31 cellular contexts compared by ENCODE assay signal in genomic region chr19:38473201-38473600, GRCh38. TPM values are rescaled to one million over a fixed set of nuclear protein-coding genes. Genes with fewer than 3 reads are reported as not detected.
DNase-seq lines count a peak whose midpoint lies in the region; ATAC-seq, FAIRE-seq and TF ChIP-seq lines count a peak whose summit lies in the region.
"Had no signal": no experiment of that assay in that cellular context is flagged by ENCODE, and none has a peak within 500 bp of the region (broad histone marks: within the 10 kb centered on the region; RNA-seq: fewer than 3 reads in every experiment).

No MANE protein-coding gene starts in this region.

- TF ChIP-seq CTCF in HEK293 (tag by site-specific recombination; IDR thresholded peaks at IDR 0.05) (no peak), K562 (IDR thresholded peaks at IDR 0.05 in 2 of 3, conservative IDR thresholded peaks at IDR 0.05 in 1 of 3; ENCODE audit: insufficient read depth in 2 of 3, low read depth in 1 of 3, low read length in 3 of 3) (no peak), D721Med (IDR thresholded peaks at IDR 0.05; ENCODE audit: insufficient read depth, missing control alignments) (no peak), pancreas (IDR thresholded peaks at IDR 0.05) (no peak), Peyer's patch (IDR thresholded peaks at IDR 0.05) (no peak)

- H3K23ac ChIP-seq in neuronal stem cell (ENCODE audit: low read depth, low read length, poor library complexity) (peak overlapping the region; percentile 73), mesendoderm (ENCODE audit: low read length) (no peak overlapping the region)

- H3K4me1 ChIP-seq in HEK293 (ENCODE audit: control insufficient read depth, insufficient read depth, low read length) (no peaks in the 10 kb centered on the region), K562 (replicated peaks in 1 of 2; ENCODE audit: control insufficient read depth in 2 of 2, insufficient read depth in 2 of 2, low read length in 2 of 2) (peaks cover 0 to 4% of the 10 kb centered on the region in 2 experiments; a peak in 1 of 5 replicates), neuronal stem cell (ENCODE audit: control insufficient read depth in 2 of 2, insufficient read depth in 1 of 2, low read depth in 1 of 2, low read length in 2 of 2) (no peaks in the 10 kb centered on the region), mesendoderm (ENCODE audit: control insufficient read depth, low read depth, low read length) (peaks cover 3% of the 10 kb centered on the region), pancreas (no peaks in the 10 kb centered on the region), Peyer's patch (no peaks in the 10 kb centered on the region)
- H3K4me1 ChIP-seq: Caco-2 had no signal

- no peak for TF ChIP-seq EP300 in K562 (IDR thresholded peaks at IDR 0.05; ENCODE audit: low read length)

- H3K18ac ChIP-seq in neuronal stem cell (ENCODE audit: low read length) (peak overlapping the region; percentile 48), mesendoderm (ENCODE audit: low read length) (no peak overlapping the region)

- H3K27ac Mint-ChIP-seq in stimulated activated memory B cell treated with anti-CD40 and anti-IgM and Interleukin-4, amounts not matched to agents 10 μg/mL and 1 μg/mL and 100 μg/mL, for 72 hours, result no peak overlapping the region
- H3K27ac Mint-ChIP-seq: B cell; CD4-positive, alpha-beta T cell; CD8-positive, alpha-beta T cell had no signal

- no peaks in the 10 kb centered on the region; a peak in 1 of 3 replicates for H3K36me3 ChIP-seq in HEK293 (ENCODE audit: control insufficient read depth in 2 of 2, insufficient read depth in 1 of 2, low read length in 2 of 2)
- peaks cover 21% of the 10 kb centered on the region; the same call in 1 of the 3 replicates for H3K36me3 ChIP-seq in K562 (ENCODE audit: control insufficient read depth, insufficient read depth, low read length)
- no peaks in the 10 kb centered on the region for H3K36me3 ChIP-seq in neuronal stem cell (replicated peaks in 1 of 2; ENCODE audit: control insufficient read depth in 2 of 2, insufficient read depth in 2 of 2, low read length in 2 of 2)
- no peaks in the 10 kb centered on the region for H3K36me3 ChIP-seq in mesendoderm (ENCODE audit: control insufficient read depth, insufficient read depth, low read length)
- no peaks in the 10 kb centered on the region for H3K36me3 ChIP-seq in pancreas
- no peaks in the 10 kb centered on the region for H3K36me3 ChIP-seq in Peyer's patch

- H2BK120ac ChIP-seq in neuronal stem cell (ENCODE audit: low read depth, low read length) (no peak overlapping the region), mesendoderm (ENCODE audit: low read depth, low read length) (no peak overlapping the region)

- H3K27me3 Mint-ChIP-seq in stimulated activated memory B cell treated with anti-CD40 and anti-IgM and Interleukin-4, amounts not matched to agents 10 μg/mL and 1 μg/mL and 100 μg/mL, for 72 hours, result peaks cover 33% of the 10 kb centered on the region
- H3K27me3 Mint-ChIP-seq: CD4-positive, alpha-beta T cell had no signal

- peak overlapping the region; percentile 82 for H3K14ac ChIP-seq in neuronal stem cell (ENCODE audit: low read length)

- H2BK15ac ChIP-seq in neuronal stem cell (ENCODE audit: low read length), result no peak overlapping the region
- no peak overlapping the region for H2BK15ac ChIP-seq in mesendoderm (replicated peaks; ENCODE audit: low read depth)

- H2BK12ac ChIP-seq in neuronal stem cell (ENCODE audit: low read length), result peak overlapping the region; percentile 41

- no peak for ATAC-seq in K562
- ATAC-seq in stimulated activated memory B cell treated with anti-CD40 and anti-IgM and Interleukin-4, amounts not matched to agents 10 μg/mL and 1 μg/mL and 100 μg/mL, for 72 hours, result peak; percentile 35
- ATAC-seq in pancreas, result no peak
- ATAC-seq: CD8-positive, alpha-beta T cell; GM12878 had no signal

- no peaks in the 10 kb centered on the region for H3K36me3 Mint-ChIP-seq in stimulated activated memory B cell treated with anti-CD40 and anti-IgM and Interleukin-4, amounts not matched to agents 10 μg/mL and 1 μg/mL and 100 μg/mL, for 72 hours
- H3K36me3 Mint-ChIP-seq: CD8-positive, alpha-beta T cell had no signal

- TF ChIP-seq POLR2A in K562 (conservative IDR thresholded peaks at IDR 0.05), result no peak
- TF ChIP-seq POLR2A in Peyer's patch (IDR thresholded peaks at IDR 0.05), result no peak

- H3K9me3 ChIP-seq in HEK293 (ENCODE audit: control insufficient read depth, insufficient read depth, low read depth, low read length) (no peaks in the 10 kb centered on the region), K562 (replicated peaks; ENCODE audit: control insufficient read depth, insufficient read depth, low read depth, low read length) (no peaks in the 10 kb centered on the region), neuronal stem cell (replicated peaks in 1 of 2; ENCODE audit: control insufficient read depth in 2 of 2, insufficient read depth in 1 of 2, low read depth in 1 of 2, low read length in 2 of 2) (no peaks in the 10 kb centered on the region), pancreas (no peaks in the 10 kb centered on the region), Peyer's patch (no peaks in the 10 kb centered on the region)
- H3K9me3 ChIP-seq: BLaER1 treated with 17β-estradiol and CSF1 and Interleukin-3, amounts not matched to agents 10 nM and 100 nM; Caco-2 had no signal

- 68% methylated on average over 10 of the region's 21 CpGs for whole genome bisulfite sequencing in K562 (ENCODE audit: insufficient coverage, low coverage, missing lambda C conversion rate)
- WGBS in neuronal stem cell (ENCODE audit: extremely low coverage in 2 of 2, insufficient read length in 2 of 2, insufficient replicate concordance in 1 of 2), 2 donors, result no CpG with 5 or more reads among the region's 21 CpGs
- no CpG with 5 or more reads among the region's 21 CpGs for WGBS in mesendoderm (ENCODE audit: extremely low coverage, insufficient coverage, low lambda C conversion rate)
- 58 to 67% methylated on average over 21 of the region's 21 CpGs for WGBS in pancreas, 2 donors

- H4K91ac ChIP-seq in neuronal stem cell (ENCODE audit: low read depth, low read length, poor library complexity), result no peak overlapping the region

- H3K79me1 ChIP-seq in neuronal stem cell (ENCODE audit: low read depth, low read length), result no peaks in the 10 kb centered on the region
- H3K79me1 ChIP-seq in mesendoderm (ENCODE audit: low read length), result no peaks in the 10 kb centered on the region

- H2AK5ac ChIP-seq in neuronal stem cell (ENCODE audit: low read depth, low read length), result peak overlapping the region; percentile 81
- no peak overlapping the region for H2AK5ac ChIP-seq in mesendoderm (ENCODE audit: low read length)

- no peaks in the 10 kb centered on the region for H3K9me1 ChIP-seq in K562 (ENCODE audit: control insufficient read depth, insufficient read depth, low read length)

- TF ChIP-seq RAD21 in K562 (CRISPR knock-in tag; conservative IDR thresholded peaks at IDR 0.05 in 1 of 2, IDR thresholded peaks at IDR 0.05 in 1 of 2), result no peak

- H3K4me3 Mint-ChIP-seq in stimulated activated memory B cell treated with anti-CD40 and anti-IgM and Interleukin-4, amounts not matched to agents 10 μg/mL and 1 μg/mL and 100 μg/mL, for 72 hours, result no peak overlapping the region
- H3K4me3 Mint-ChIP-seq: B cell; CD4-positive, alpha-beta T cell; CD8-positive, alpha-beta T cell had no signal

- H3K4me2 ChIP-seq in K562 (ENCODE audit: insufficient read depth, low read length) (no peak overlapping the region), neuronal stem cell (ENCODE audit: insufficient read depth, low read length, poor library complexity, severe bottlenecking) (no peak overlapping the region), mesendoderm (ENCODE audit: low read length) (no peak overlapping the region)
- H3K4me2 ChIP-seq: BLaER1 treated with 17β-estradiol and CSF1 and Interleukin-3, amounts not matched to agents 10 nM and 100 nM had no signal

- peak overlapping the region; percentile 3 for H4K8ac ChIP-seq in neuronal stem cell (ENCODE audit: low read depth, low read length)
- H4K8ac ChIP-seq in mesendoderm (ENCODE audit: low read depth, low read length), result no peak overlapping the region

- no peaks in the 10 kb centered on the region for H4K20me1 ChIP-seq in K562 (replicated peaks; ENCODE audit: control insufficient read depth, insufficient read depth, low read length)
- H4K20me1 ChIP-seq: BLaER1 treated with 17β-estradiol and CSF1 and Interleukin-3, amounts not matched to agents 10 nM and 100 nM had no signal

- DNase-seq in K562 (ENCODE audit: extremely low read depth in 1 of 4, low spot score in 3 of 4) (no peak), neuronal stem cell (ENCODE audit: low spot score) (no peak), D721Med (ENCODE audit: insufficient read length, low spot score) (no peak), mesendoderm (no peak), pancreas (no peak), Peyer's patch (no peak)
- DNase-seq: 8988T; AML-193; Caco-2; Calu3; CD4-positive, alpha-beta T cell; CD8-positive, alpha-beta T cell; DMS 273 treated with DMSO at 0.1 percent for 48 hours; DMS153; DMS53; DMS79; DND-41; EL; GDM1 had no signal

- BruUV-seq in K562 (replicated peaks; lab: Mats Ljungman, UMichigan), result no TSS peak

- no peak for FAIRE-seq in K562 (lab: Jason Lieb, UNC)
- FAIRE-seq in D721Med (lab: Jason Lieb, UNC), result no peak
- FAIRE-seq in pancreas (lab: Jason Lieb, UNC), result no peak
- FAIRE-seq: A204.1, GM12878, GM12892, GM18507 had no signal

- in situ Hi-C loops in K562 (cut with MboI), result no loop called here

- H4K5ac ChIP-seq in mesendoderm (ENCODE audit: low read length), result no peak overlapping the region

- no peak overlapping the region for H3K9ac ChIP-seq in K562 (ENCODE audit: insufficient read depth in 1 of 2, low read depth in 2 of 2, low read length in 2 of 2)
- no peak overlapping the region for H3K9ac ChIP-seq in neuronal stem cell (ENCODE audit: low read depth, low read length, poor library complexity)
- H3K9ac ChIP-seq in mesendoderm (ENCODE audit: low read length), result no peak overlapping the region
- H3K9ac ChIP-seq: BLaER1 treated with 17β-estradiol and CSF1 and Interleukin-3, amounts not matched to agents 10 nM and 100 nM had no signal

- H3K79me2 ChIP-seq in K562 (ENCODE audit: control insufficient read depth, insufficient read depth, low read length) (no peaks in the 10 kb centered on the region), mesendoderm (ENCODE audit: control insufficient read depth, insufficient read depth, low read length) (no peaks in the 10 kb centered on the region)

- intact Hi-C loops in K562 (cut with micrococcal nuclease), result no loop called here
- intact Hi-C loops in pancreas (cut with DNase I), result no loop called here

- H3K27ac ChIP-seq in HEK293 (ENCODE audit: extremely low read depth, low read depth, low read length) (no peak overlapping the region), K562 (ENCODE audit: extremely low read depth, low read depth, low read length) (no peak overlapping the region), neuronal stem cell (replicated peaks; ENCODE audit: low read length) (no peak overlapping the region), mesendoderm (ENCODE audit: low read depth, low read length) (no peak overlapping the region), pancreas (no peak overlapping the region), Peyer's patch (no peak overlapping the region)
- H3K27ac ChIP-seq: BLaER1 treated with 17β-estradiol and CSF1 and Interleukin-3, amounts not matched to agents 10 nM and 100 nM; C4-2B had no signal

- no peaks in the 10 kb centered on the region for H3K4me1 Mint-ChIP-seq in stimulated activated memory B cell treated with anti-CD40 and anti-IgM and Interleukin-4, amounts not matched to agents 10 μg/mL and 1 μg/mL and 100 μg/mL, for 72 hours
- H3K4me1 Mint-ChIP-seq: B cell had no signal

- CTCF ChIA-PET in HEK293 (lab: Yijun Ruan, JAX), result interaction anchor here (0.6 kb wide), 1 partner anchor 8 kb away, joined by 5 read pairs; no protein-coding TSS in a partner anchor
- CTCF ChIA-PET in K562 (lab: Yijun Ruan, JAX; ENCODE audit: low intra/inter-chr PET ratio), result no interaction called here

- POLR2A ChIA-PET in HEK293 (lab: Yijun Ruan, JAX), result no interaction called here
- POLR2A ChIA-PET in K562 (lab: Yijun Ruan, JAX), result no interaction called here

- H3K27me3 ChIP-seq in K562 (ENCODE audit: control insufficient read depth in 2 of 2, insufficient read depth in 2 of 2, low read length in 2 of 2) (no peaks in the 10 kb centered on the region), neuronal stem cell (ENCODE audit: control insufficient read depth in 3 of 3, insufficient read depth in 3 of 3, low read depth in 1 of 3, low read length in 3 of 3) (peaks cover 0 to under 1% (median 0%) of the 10 kb centered on the region in 3 experiments), mesendoderm (ENCODE audit: insufficient read depth, low read length, poor library complexity) (no peaks in the 10 kb centered on the region), pancreas (no peaks in the 10 kb centered on the region), Peyer's patch (no peaks in the 10 kb centered on the region)
- H3K27me3 ChIP-seq: BLaER1 treated with 17β-estradiol and CSF1 and Interleukin-3, amounts not matched to agents 10 nM and 100 nM had no signal

- H2AFZ ChIP-seq in K562 (ENCODE audit: low read depth, low read length) (no peak overlapping the region), neuronal stem cell (ENCODE audit: low read length) (no peak overlapping the region)

- H3K56ac ChIP-seq in mesendoderm (ENCODE audit: low read length), result no peak overlapping the region

- H3K9me3 Mint-ChIP-seq in stimulated activated memory B cell treated with anti-CD40 and anti-IgM and Interleukin-4, amounts not matched to agents 10 μg/mL and 1 μg/mL and 100 μg/mL, for 72 hours, result no peaks in the 10 kb centered on the region
- H3K9me3 Mint-ChIP-seq: CD4-positive, alpha-beta T cell; CD8-positive, alpha-beta T cell had no signal

- no peak overlapping the region for H3K4ac ChIP-seq in neuronal stem cell (ENCODE audit: low read length)
- no peak overlapping the region for H3K4ac ChIP-seq in mesendoderm (ENCODE audit: low read depth, low read length)

- H3K4me3 ChIP-seq in HEK293 (ENCODE audit: low read depth, low read length) (no peak overlapping the region), K562 (no peak overlapping the region), neuronal stem cell (ENCODE audit: low read length in 2 of 2) (no peak overlapping the region), mesendoderm (ENCODE audit: low read length) (no peak overlapping the region), pancreas (no peak overlapping the region), Peyer's patch (no peak overlapping the region)
- H3K4me3 ChIP-seq: BLaER1 treated with 17β-estradiol and CSF1 and Interleukin-3, amounts not matched to agents 10 nM and 100 nM; GM12878 had no signal

- H2BK5ac ChIP-seq in neuronal stem cell (ENCODE audit: low read length) (no peak overlapping the region), mesendoderm (ENCODE audit: low read length) (no peak overlapping the region)

RNA-seq across cellular contexts. Expression of gene RYR1, which starts 39.7 kb away (rescaled TPM):
- total RNA-seq in K562 (2011; cell fraction: chromatin; rRNA removed; ENCODE audit: low replicate concordance), result 52.1 and 114 TPM in 2 replicates
- total RNA-seq in K562 (2011; cell fraction: nucleolus; rRNA removed), result 41.3 and 44.4 TPM in 2 replicates
- 47.0 and 64.5 TPM in 2 replicates for total RNA-seq in K562 (2011; cell fraction: nucleoplasm; rRNA removed)
- total RNA-seq in K562 (2014; rRNA removed), result 4.6 and 5.1 TPM in 2 replicates
- 2.3 and 2.9 TPM in 2 replicates for total RNA-seq in K562 (2014; rRNA removed; fragmentation: Illumina TruSeq; extraction: Trizol)
- 2.7 and 3.1 TPM in 2 replicates for total RNA-seq in K562 (2015; rRNA removed; fragmentation: Illumina TruSeq; extraction: Trizol)
- total RNA-seq in K562 (2021), result 5.3 and 7.4 TPM in 2 replicates
- polyA plus RNA-seq in K562 (2011; rRNA removed), result 3.0 and 3.7 TPM in 2 replicates
- 3.6 and 4.2 TPM in 2 replicates for polyA plus RNA-seq in K562 (2011; cell fraction: cytosol; rRNA removed)
- 23.2 and 44.6 TPM in 2 replicates for polyA plus RNA-seq in K562 (2011; cell fraction: nucleus; rRNA removed)
- 6.7 and 7.4 TPM in 2 replicates for polyA plus RNA-seq in K562 (2012)
- 6.0 and 7.4 TPM in 2 replicates for polyA plus RNA-seq in K562 (2014; fragmentation: Illumina TruSeq; extraction: Trizol)
- polyA plus RNA-seq in K562 (2014; fragmentation: Nextera tagmentation; extraction: Ambion mirVana), result under 1 TPM; 0.11 to 0.58 TPM
- 5.6 and 6.6 TPM in 2 replicates for polyA plus RNA-seq in K562 (2014; rRNA removed)
- polyA minus RNA-seq in K562 (2011; rRNA and poly(A)+ RNA removed), result 2.7 and 10.5 TPM in 2 replicates
- 3.2 and 9.9 TPM in 2 replicates for polyA minus RNA-seq in K562 (2011; cell fraction: cytosol; rRNA and poly(A)+ RNA removed)
- polyA minus RNA-seq in K562 (2011; cell fraction: nucleus; rRNA and poly(A)+ RNA removed), result 9.3 and 13.7 TPM in 2 replicates
- 0.56 TPM for polyA plus RNA-seq in neuronal stem cell (2013, experiment 1 of 2)
- polyA plus RNA-seq in neuronal stem cell (2013, experiment 2 of 2), result 1.1 TPM
- 2.8 TPM for polyA plus RNA-seq in mesendoderm (2013, experiment 1 of 2)
- 3.3 TPM for polyA plus RNA-seq in mesendoderm (2013, experiment 2 of 2)
- total RNA-seq in pancreas, result 1 to 10 TPM in 1 of 6 donors, under 1 TPM in 5; 0.19 to 1.0 (median 0.37) TPM
- polyA plus RNA-seq in pancreas, result 1 to 10 TPM in 1 of 2 donors, under 1 TPM in 1; 0.68 to 1.4 TPM
- total RNA-seq in Peyer's patch, result 1 to 10 TPM in 3 of 4 donors, under 1 TPM in 1; 0.35 to 4.6 (median 3.4) TPM

RNA-seq across cellular contexts. Expression of gene RASGRP4, which starts 47.2 kb away (rescaled TPM):
- 5.4 and 14.4 TPM in 2 replicates for total RNA-seq in K562 (2011; cell fraction: chromatin; rRNA removed; ENCODE audit: low replicate concordance)
- total RNA-seq in K562 (2011; cell fraction: nucleolus; rRNA removed), result 6.4 and 8.8 TPM in 2 replicates
- 5.6 and 10.2 TPM in 2 replicates for total RNA-seq in K562 (2011; cell fraction: nucleoplasm; rRNA removed)
- total RNA-seq in K562 (2014; rRNA removed) (2.8 and 3.8 TPM in 2 replicates), K562 (2014; rRNA removed; fragmentation: Illumina TruSeq; extraction: Trizol) (1.1 TPM in 2 replicates), K562 (2015; rRNA removed; fragmentation: Illumina TruSeq; extraction: Trizol) (3.5 and 3.8 TPM in 2 replicates), K562 (2021) (3.9 TPM in 2 replicates), pancreas (1 to 10 TPM in 2 of 6 donors, under 1 TPM in 4; 0.20 to 1.3 (median 0.48) TPM), Peyer's patch (1 to 10 TPM in 2 of 4 donors, under 1 TPM in 2; 0.70 to 9.1 (median 1.7) TPM)
- polyA plus RNA-seq in K562 (2011; rRNA removed) (4.5 and 11.4 TPM in 2 replicates), K562 (2014; fragmentation: Illumina TruSeq; extraction: Trizol) (4.4 and 4.8 TPM in 2 replicates), K562 (2014; fragmentation: Nextera tagmentation; extraction: Ambion mirVana) (under 1 TPM; 0.39 to 0.55 TPM), K562 (2014; rRNA removed) (3.4 and 4.6 TPM in 2 replicates), pancreas (under 1 TPM; 0.40 to 0.53 TPM)
- polyA plus RNA-seq in K562 (2011; cell fraction: cytosol; rRNA removed), result 11.2 and 13.0 TPM in 2 replicates
- polyA plus RNA-seq in K562 (2011; cell fraction: nucleus; rRNA removed), result 23.4 and 27.1 TPM in 2 replicates
- 5.5 and 22.2 TPM in 2 replicates for polyA plus RNA-seq in K562 (2012)
- 1.8 and 2.5 TPM in 2 replicates for polyA minus RNA-seq in K562 (2011; rRNA and poly(A)+ RNA removed)
- polyA minus RNA-seq in K562 (2011; cell fraction: cytosol; rRNA and poly(A)+ RNA removed), result 4.3 and 6.2 TPM in 2 replicates
- 3.0 and 5.6 TPM in 2 replicates for polyA minus RNA-seq in K562 (2011; cell fraction: nucleus; rRNA and poly(A)+ RNA removed)
- polyA plus RNA-seq in neuronal stem cell (2013, experiment 1 of 2), result 0.10 TPM
- 0.17 TPM for polyA plus RNA-seq in neuronal stem cell (2013, experiment 2 of 2)
- 1.0 TPM for polyA plus RNA-seq in mesendoderm (2013, experiment 1 of 2)
- polyA plus RNA-seq in mesendoderm (2013, experiment 2 of 2), result 0.98 TPM
- total RNA-seq: Caco-2; Calu3; CD8-positive, alpha-beta T cell; Daoy; G401 had no signal
- polyA plus RNA-seq: BJ had no signal
